24 cellular contexts compared by ENCODE assay signal in genomic region chr6:74000582-74000981, GRCh38.
DNase-seq lines count a peak whose midpoint lies in the region; TF ChIP-seq lines count a peak whose summit lies in the region.
"Had no signal": no experiment of that assay in that cellular context is flagged by ENCODE, and none has a peak within 500 bp of the region (broad histone marks: within the 10 kb centered on the region; RNA-seq: fewer than 3 reads in every experiment).

No MANE protein-coding gene starts in this region.

- H3K27ac ChIP-seq in AG04450 (ENCODE audit: low read depth, low read length) (no peak overlapping the region), mammary epithelial cell (ENCODE audit: insufficient read depth, low read depth, low read length) (no peak overlapping the region)
- no peak overlapping the region for H3K27ac ChIP-seq in CD4-positive, alpha-beta memory T cell (ENCODE audit: low read depth, low read length)
- H3K27ac ChIP-seq: A549, C4-2B, HL-60, SJSA1 had no signal

- H3K9me3 ChIP-seq in AG04450 (ENCODE audit: control insufficient read depth, insufficient read depth, low read length) (no peaks in the 10 kb centered on the region), mammary epithelial cell (replicated peaks; ENCODE audit: insufficient read depth, low read length) (no peaks in the 10 kb centered on the region)
- no peaks in the 10 kb centered on the region for H3K9me3 ChIP-seq in CD4-positive, alpha-beta memory T cell (ENCODE audit: control insufficient read depth in 1 of 2, low read length in 2 of 2)
- H3K9me3 ChIP-seq: A549, HAP-1, SJSA1 had no signal

- BruUV-seq in Calu3 (replicated peaks; lab: Mats Ljungman, UMichigan) (no TSS peak), mammary epithelial cell (replicated peaks; lab: Mats Ljungman, UMichigan) (no TSS peak)

- H3K9ac ChIP-seq in mammary epithelial cell (ENCODE audit: insufficient read depth, low read length) = no peak overlapping the region

- H3K27ac Mint-ChIP-seq in Calu3 (ENCODE audit: unreplicated experiment) = peak overlapping the region; percentile 56
- H3K27ac Mint-ChIP-seq in CD4-positive, alpha-beta memory T cell = no peak overlapping the region

- intact Hi-C loops in Calu3 (cut with micrococcal nuclease; ENCODE audit: unreplicated experiment) (no loop called here), mammary epithelial cell (cut with micrococcal nuclease) (no loop called here)
- intact Hi-C loops in CD4-positive, alpha-beta memory T cell (cut with micrococcal nuclease) = no loop called here

- H3K9me3 Mint-ChIP-seq in Calu3 (ENCODE audit: low read depth, unreplicated experiment) = peaks cover 2% of the 10 kb centered on the region
- peaks cover 0 to 3% (median under 1%) of the 10 kb centered on the region in 8 donors for H3K9me3 Mint-ChIP-seq in CD4-positive, alpha-beta memory T cell

- no peak overlapping the region for H2AFZ ChIP-seq in mammary epithelial cell (ENCODE audit: low read depth, low read length)

- H3K4me2 ChIP-seq in mammary epithelial cell (ENCODE audit: insufficient read depth, low read depth, low read length) = no peak overlapping the region
- H3K4me2 ChIP-seq: A549 had no signal

- no peaks in the 10 kb centered on the region for H3K4me1 Mint-ChIP-seq in Calu3 (ENCODE audit: low read depth, unreplicated experiment)
- H3K4me1 Mint-ChIP-seq in CD4-positive, alpha-beta memory T cell = no peaks in the 10 kb centered on the region

- dilution Hi-C loops in mammary epithelial cell (cut with HindIII; ENCODE audit: low sequenced_read_pairs) = no loop called here

- 40% methylated on average over 1 of the region's 1 CpG for WGBS in mammary epithelial cell (ENCODE audit: low coverage, missing lambda C conversion rate)

- DNase-seq in AG04450 (ENCODE audit: low read depth, low spot score) (peak; percentile 20), Calu3 (no peak), mammary epithelial cell (peak; percentile 17), fibroblast of villous mesenchyme (ENCODE audit: low read depth) (peak; percentile 20), dermis blood vessel endothelial cell (no peak), kidney tubule cell (ENCODE audit: low spot score) (no peak)
- no peak for DNase-seq in CD4-positive, alpha-beta memory T cell
- DNase-seq: AML-193, DMS 273 treated with DMSO at 0.1 percent for 48 hours, DND-41, GDM1, Kasumi-1, MM.1S, NCI-H1092 treated with DMSO at 0.1 percent for 48 hours, NCI-H146, NCI-H2029 treated with DMSO at 0.1 percent for 48 hours, NCI-H2171, NCI-H446, NCI-H69 had no signal

- no peaks in the 10 kb centered on the region for H3K36me3 Mint-ChIP-seq in Calu3 (ENCODE audit: insufficient read depth, unreplicated experiment)
- no peaks in the 10 kb centered on the region for H3K36me3 Mint-ChIP-seq in CD4-positive, alpha-beta memory T cell

- no peaks in the 10 kb centered on the region for H3K27me3 Mint-ChIP-seq in Calu3 (ENCODE audit: unreplicated experiment)
- H3K27me3 Mint-ChIP-seq in CD4-positive, alpha-beta memory T cell = peaks cover 0 to 1% of the 10 kb centered on the region in 2 donors

- in situ Hi-C loops in mammary epithelial cell (cut with MboI; ENCODE audit: low sequenced_read_pairs in 2 of 2) = no loop called here

- H3K4me3 ChIP-seq in AG04450 (ENCODE audit: low read depth, low read length) (no peak overlapping the region), mammary epithelial cell (replicated peaks in 1 of 3; ENCODE audit: insufficient read depth in 1 of 3, low read depth in 2 of 3, low read length in 3 of 3) (no peak overlapping the region), fibroblast of villous mesenchyme (ENCODE audit: low read depth, low read length) (no peak overlapping the region)
- no peak overlapping the region for H3K4me3 ChIP-seq in CD4-positive, alpha-beta memory T cell (ENCODE audit: low read length in 2 of 2)
- H3K4me3 ChIP-seq: A549, HAP-1, SJSA1 had no signal

- H3K27me3 ChIP-seq in AG04450 (ENCODE audit: control insufficient read depth, insufficient read depth, low read length) (no peaks in the 10 kb centered on the region), mammary epithelial cell (ENCODE audit: insufficient read depth, low read length) (no peaks in the 10 kb centered on the region)
- no peaks in the 10 kb centered on the region for H3K27me3 ChIP-seq in CD4-positive, alpha-beta memory T cell (ENCODE audit: insufficient read depth, low read length)

- H4K20me1 ChIP-seq in mammary epithelial cell (ENCODE audit: insufficient read depth, low read length) = no peaks in the 10 kb centered on the region

- CTCF ChIA-PET in AG04450 (lab: Charles Lee) = no interaction called here
- CTCF ChIA-PET in Calu3 (lab: Charles Lee) = no interaction called here
- CTCF ChIA-PET in mammary epithelial cell (lab: Charles Lee; ENCODE audit: low non-redundant PET) = no interaction called here
- CTCF ChIA-PET in CD4-positive, alpha-beta memory T cell (lab: Charles Lee; ENCODE audit: partially characterized antibody) = no interaction called here

- H3K4me1 ChIP-seq in mammary epithelial cell (ENCODE audit: insufficient read depth, low read length) = no peaks in the 10 kb centered on the region
- H3K4me1 ChIP-seq in CD4-positive, alpha-beta memory T cell (ENCODE audit: insufficient read depth, low read length) = no peaks in the 10 kb centered on the region
- H3K4me1 ChIP-seq: A549, HAP-1, SJSA1 had no signal

- TF ChIP-seq CTCF in AG04450 (IDR thresholded peaks at IDR 0.05; ENCODE audit: low read depth, low read length) (no peak), Calu3 (IDR thresholded peaks at IDR 0.05; ENCODE audit: unreplicated experiment) (no peak), mammary epithelial cell (conservative IDR thresholded peaks at IDR 0.05 in 1 of 2, IDR thresholded peaks at IDR 0.05 in 1 of 2; ENCODE audit: extremely low read depth in 1 of 2, insufficient read depth in 1 of 2, low read depth in 1 of 2, low read length in 2 of 2) (no peak), fibroblast of villous mesenchyme (IDR thresholded peaks at IDR 0.05; ENCODE audit: insufficient read depth, low read depth, low read length) (no peak)

- POLR2A ChIA-PET in AG04450 (lab: Yijun Ruan, JAX) = no interaction called here
- POLR2A ChIA-PET in CD4-positive, alpha-beta memory T cell (lab: Charles Lee; ENCODE audit: partially characterized antibody) = no interaction called here

- no peaks in the 10 kb centered on the region for H3K79me2 ChIP-seq in mammary epithelial cell (ENCODE audit: insufficient read depth, low read length)

- H3K4me3 Mint-ChIP-seq in Calu3 (ENCODE audit: low read depth, unreplicated experiment) = no peak overlapping the region
- H3K4me3 Mint-ChIP-seq in CD4-positive, alpha-beta memory T cell = no peak overlapping the region

- no peaks in the 10 kb centered on the region for H3K36me3 ChIP-seq in mammary epithelial cell (ENCODE audit: insufficient read depth, low read length)
- H3K36me3 ChIP-seq in CD4-positive, alpha-beta memory T cell (ENCODE audit: insufficient read depth, low read length) = no peaks in the 10 kb centered on the region
- H3K36me3 ChIP-seq: HAP-1, SJSA1 had no signal

Comparison
In these comparisons a context has a peak if more than half of its experiments do, and no peak if none do; other contexts are left out.
1. DNase-seq: peak in AG04450 (single experiment), mammary epithelial cell (single experiment) and fibroblast of villous mesenchyme (single experiment); none in Calu3 (single experiment), CD4-positive, alpha-beta memory T cell (0 of 5), dermis blood vessel endothelial cell (single experiment) and kidney tubule cell (single experiment).